8 cellular contexts compared by ENCODE assay signal in genomic region chr1:150620919-150621318, GRCh38. TPM values are rescaled to one million over a fixed set of nuclear protein-coding genes. Genes with fewer than 3 reads are reported as not detected.
DNase-seq lines count a peak whose midpoint lies in the region; ATAC-seq and TF ChIP-seq lines count a peak whose summit lies in the region.

No MANE protein-coding gene starts in this region.

- H3K4me2 ChIP-seq in SU-DHL-6 (ENCODE audit: low read depth, low read length, poor library complexity, severe bottlenecking): no peak overlapping the region
- no peak overlapping the region for H3K4me2 ChIP-seq in smooth muscle cell

- ATAC-seq in HG02763 (IDR thresholded peaks at IDR 0.05; ENCODE audit: unreplicated experiment) (no peak), HG03342 (IDR thresholded peaks at IDR 0.05; ENCODE audit: unreplicated experiment) (no peak)

- H3K9ac ChIP-seq in SU-DHL-6 (ENCODE audit: low read length) (no peak overlapping the region), smooth muscle cell (ENCODE audit: low read depth) (no peak overlapping the region)

- peaks cover 28% of the 10 kb centered on the region for H3K36me3 ChIP-seq in SU-DHL-6 (ENCODE audit: low read length)
- H3K36me3 ChIP-seq in esophagus squamous epithelium: peaks cover 5 to 93% (median 5%) of the 10 kb centered on the region in 3 donors
- peaks cover 3% of the 10 kb centered on the region for H3K36me3 ChIP-seq in smooth muscle cell (ENCODE audit: low read depth)

- peak; percentile 37 for DNase-seq in Caki2 (ENCODE audit: low read depth)
- DNase-seq in esophagus squamous epithelium (lab: John Stamatoyannopoulos, UW): no peak
- DNase-seq in smooth muscle cell (lab: John Stamatoyannopoulos, UW; ENCODE audit: unreplicated experiment): no peak
- no peak for DNase-seq in LoVo (ENCODE audit: low spot score)
- DNase-seq in mesothelial cell of epicardium (ENCODE audit: low spot score in 2 of 2, unreplicated experiment in 2 of 2): no peak

- no peaks in the 10 kb centered on the region for H3K9me3 ChIP-seq in SU-DHL-6 (ENCODE audit: insufficient read depth, low read length)
- H3K9me3 ChIP-seq in esophagus squamous epithelium: no peaks in the 10 kb centered on the region
- H3K9me3 ChIP-seq in smooth muscle cell (replicated peaks; ENCODE audit: low read depth): no peaks in the 10 kb centered on the region

- no peak overlapping the region for H3K4me3 Mint-ChIP-seq in mesothelial cell of epicardium

- H3K27ac ChIP-seq in SU-DHL-6 (ENCODE audit: low read depth, low read length): peak overlapping the region; percentile 73
- H3K27ac ChIP-seq in esophagus squamous epithelium: peak overlapping the region; percentile 70 to 100 (median 86)
- peak overlapping the region; percentile 61 for H3K27ac ChIP-seq in smooth muscle cell (ENCODE audit: low read depth)

- H3K27me3 Mint-ChIP-seq in mesothelial cell of epicardium (ENCODE audit: low read depth): no peaks in the 10 kb centered on the region

- H3K27ac Mint-ChIP-seq in mesothelial cell of epicardium: no peak overlapping the region

- TF ChIP-seq CTCF in SU-DHL-6 (IDR thresholded peaks at IDR 0.05; ENCODE audit: insufficient read depth, low read length, poor library complexity, severe bottlenecking): no peak
- TF ChIP-seq CTCF in esophagus squamous epithelium (IDR thresholded peaks at IDR 0.05): no peak
- no peak for TF ChIP-seq CTCF in smooth muscle cell (IDR thresholded peaks at IDR 0.05; ENCODE audit: borderline replicate concordance, insufficient read depth, poor library complexity, severe bottlenecking)
- no peak for TF ChIP-seq CTCF in mesothelial cell of epicardium (IDR thresholded peaks at IDR 0.05; ENCODE audit: unreplicated experiment)

- H3K9me3 Mint-ChIP-seq in mesothelial cell of epicardium: no peaks in the 10 kb centered on the region

- intact Hi-C loops in esophagus squamous epithelium (cut with DNase I): loop anchor here (5.0 kb wide), 1 partner anchor 59 kb away; no protein-coding TSS in a partner anchor

- H3K4me1 ChIP-seq in esophagus squamous epithelium: peaks cover 40 to 77% (median 63%) of the 10 kb centered on the region in 3 donors
- no peaks in the 10 kb centered on the region for H3K4me1 ChIP-seq in smooth muscle cell (ENCODE audit: low read depth)

- H2AFZ ChIP-seq in SU-DHL-6 (ENCODE audit: low read depth, low read length, severe bottlenecking): no peak overlapping the region
- no peak overlapping the region for H2AFZ ChIP-seq in smooth muscle cell (ENCODE audit: low read depth)

- no peaks in the 10 kb centered on the region for H3K27me3 ChIP-seq in SU-DHL-6 (ENCODE audit: low read length)
- H3K27me3 ChIP-seq in esophagus squamous epithelium: no peaks in the 10 kb centered on the region
- H3K27me3 ChIP-seq in smooth muscle cell (ENCODE audit: low read depth): no peaks in the 10 kb centered on the region

- WGBS in esophagus squamous epithelium, 2 donors: 92 to 95% methylated on average over 2 of the region's 2 CpGs
- 96% methylated on average over 2 of the region's 2 CpGs for WGBS in smooth muscle cell (ENCODE audit: low lambda C conversion rate)

- H3K9me2 ChIP-seq in SU-DHL-6 (replicated peaks; ENCODE audit: insufficient read depth, low read length): no peaks in the 10 kb centered on the region

- H3K79me2 ChIP-seq in SU-DHL-6 (ENCODE audit: insufficient read depth, low read length): peaks cover 5% of the 10 kb centered on the region; the same call in 1 of the 2 replicates
- H3K79me2 ChIP-seq in smooth muscle cell (ENCODE audit: low read depth): no peaks in the 10 kb centered on the region

- no peak overlapping the region for H3K4me3 ChIP-seq in SU-DHL-6 (ENCODE audit: insufficient read depth, low read length, poor library complexity, severe bottlenecking)
- H3K4me3 ChIP-seq in esophagus squamous epithelium: no peak overlapping the region
- no peak overlapping the region for H3K4me3 ChIP-seq in smooth muscle cell

- in situ Hi-C loops in Caki2 (cut with HindIII; ENCODE audit: low pct_unique_long_range_greater_than_20kb, low sequenced_read_pairs): no loop called here

- H3K4me1 Mint-ChIP-seq in mesothelial cell of epicardium: peaks cover 27% of the 10 kb centered on the region

- peaks cover 42% of the 10 kb centered on the region for H3K36me3 Mint-ChIP-seq in mesothelial cell of epicardium

- H3F3A ChIP-seq in SU-DHL-6 (ENCODE audit: insufficient read depth) (peaks cover 34% of the 10 kb centered on the region), smooth muscle cell (ENCODE audit: low read depth) (peaks cover 28% of the 10 kb centered on the region)

- no peak for TF ChIP-seq POLR2A in esophagus squamous epithelium (IDR thresholded peaks at IDR 0.05)

- no peaks in the 10 kb centered on the region for H4K20me1 ChIP-seq in SU-DHL-6 (ENCODE audit: low read depth, low read length)
- H4K20me1 ChIP-seq in smooth muscle cell (ENCODE audit: low read depth): peaks cover 17% of the 10 kb centered on the region

RNA-seq across cellular contexts. Expression of gene ENSA, which starts 8.5 kb away (rescaled TPM):
- 111 and 143 TPM in 2 replicates for total RNA-seq in Caki2 (2014; rRNA removed; shearing (Covaris generic); ENCODE audit: low replicate concordance)
- total RNA-seq in esophagus squamous epithelium (100 to 1,000 TPM; 179 to 377 (median 344) TPM), smooth muscle cell (63.5 and 66.3 TPM in 2 replicates), mesothelial cell of epicardium (115 to 117 TPM (median 117 TPM) in 3 replicates)
- 31.3 and 54.7 TPM in 2 replicates for polyA plus RNA-seq in smooth muscle cell

RNA-seq across cellular contexts. Expression of gene MCL1, which starts 41.5 kb away (rescaled TPM):
- total RNA-seq in Caki2 (2014; rRNA removed; shearing (Covaris generic); ENCODE audit: low replicate concordance): 81.5 and 83.4 TPM in 2 replicates
- total RNA-seq in esophagus squamous epithelium (100 to 1,000 TPM; 167 to 256 (median 216) TPM), smooth muscle cell (519 and 630 TPM in 2 replicates), mesothelial cell of epicardium (257 to 268 TPM (median 262 TPM) in 3 replicates)
- 224 and 247 TPM in 2 replicates for polyA plus RNA-seq in smooth muscle cell
